8 cellular contexts compared by ENCODE assay signal in the genomic region with DNA sequence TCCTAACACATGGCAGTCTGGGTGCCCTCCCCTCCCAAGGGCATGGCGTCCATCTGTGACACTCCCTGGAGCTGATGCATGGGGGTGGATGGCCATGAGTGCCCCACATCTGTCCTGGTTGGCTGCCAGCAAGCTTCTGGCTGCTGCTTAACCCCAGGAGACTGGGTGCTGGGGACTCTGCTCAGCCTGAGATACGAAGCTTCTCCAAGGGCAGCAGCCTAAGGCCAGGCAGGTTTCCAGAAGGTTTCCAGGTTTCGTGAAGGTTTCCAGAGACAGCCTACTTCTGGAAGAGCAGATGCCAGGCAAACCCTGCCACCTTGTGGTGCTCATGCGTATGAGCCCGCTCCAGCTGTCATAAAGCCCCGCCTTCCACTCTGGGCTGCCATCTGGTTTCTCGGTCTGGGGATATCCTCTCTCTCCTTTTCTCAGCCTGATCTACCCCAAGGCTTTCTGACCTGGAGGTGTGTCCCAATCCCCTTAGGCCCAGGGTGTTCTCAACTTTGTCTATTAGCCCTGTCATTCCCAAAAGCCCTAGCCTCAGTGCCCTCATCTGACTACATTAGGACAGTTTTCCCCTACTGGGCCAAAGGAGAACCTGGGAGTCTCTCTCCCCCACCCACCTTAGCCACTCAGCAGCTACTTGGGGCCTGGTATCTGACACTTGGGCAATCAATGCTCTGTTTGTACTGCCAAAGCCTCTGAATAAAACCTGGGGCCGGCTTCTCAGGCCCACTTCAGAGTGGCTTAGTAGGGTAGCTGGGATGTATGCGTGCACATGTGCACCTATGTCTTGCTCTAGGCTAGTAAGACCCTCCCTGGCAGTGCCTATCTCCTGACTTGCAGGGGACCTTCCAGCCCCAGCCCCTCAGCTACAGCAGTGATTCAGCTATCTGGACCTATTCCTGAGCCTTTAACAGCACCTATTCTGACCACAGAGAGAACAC. TPM values are rescaled to one million over a fixed set of nuclear protein-coding genes. Genes with fewer than 3 reads are reported as not detected.
A peak's percentile ranks its signal among the peaks of the same experiment; 100 is the strongest.
DNase-seq lines count a peak whose midpoint lies in the region; ATAC-seq and TF ChIP-seq lines count a peak whose summit lies in the region.

No MANE protein-coding gene starts in this region.

- peaks cover 6% of the 10 kb centered on the region for H3K36me3 ChIP-seq in fibroblast of lung (ENCODE audit: control insufficient read depth, insufficient read depth, low read length)
- no peaks in the 10 kb centered on the region for H3K36me3 ChIP-seq in neural progenitor cell

- no peaks in the 10 kb centered on the region for H3F3A ChIP-seq in neural progenitor cell (ENCODE audit: low read depth)

- H3K4me2 ChIP-seq in fibroblast of lung (ENCODE audit: extremely low read depth, insufficient read depth, low read length) (no peak overlapping the region), neural progenitor cell (no peak overlapping the region)

- no peak overlapping the region for H3K27ac ChIP-seq in fibroblast of lung (ENCODE audit: insufficient read depth, low read length)
- no peak overlapping the region for H3K27ac ChIP-seq in neural progenitor cell

- H3K27me3 ChIP-seq in fibroblast of lung (ENCODE audit: control insufficient read depth, insufficient read depth, low read length) (no peaks in the 10 kb centered on the region), neural progenitor cell (no peaks in the 10 kb centered on the region)

- H4K20me1 ChIP-seq in fibroblast of lung (ENCODE audit: control insufficient read depth, extremely low read depth, insufficient read depth, low read length), result no peaks in the 10 kb centered on the region
- H4K20me1 ChIP-seq in neural progenitor cell (ENCODE audit: low read depth), result peaks cover 4% of the 10 kb centered on the region

- H3K9me3 ChIP-seq in fibroblast of lung (ENCODE audit: control insufficient read depth, insufficient read depth, low read depth, low read length) (no peaks in the 10 kb centered on the region), neural progenitor cell (ENCODE audit: low read depth) (no peaks in the 10 kb centered on the region)

- H3K27me3 Mint-ChIP-seq in activated CD8-positive, alpha-beta memory T cell treated with anti-CD3 and anti-CD28 coated beads, Interleukin-2, amount 10 ng/mL, durations not matched to agents 7 days and 5 days, result no peaks in the 10 kb centered on the region
- no peaks in the 10 kb centered on the region for H3K27me3 Mint-ChIP-seq in neural progenitor cell (ENCODE audit: insufficient read depth, low read depth)

- H3K4me1 ChIP-seq in fibroblast of lung (ENCODE audit: control insufficient read depth, extremely low read depth, insufficient read depth, low read length) (peaks cover 6% of the 10 kb centered on the region), neural progenitor cell (no peaks in the 10 kb centered on the region)

- H2AFZ ChIP-seq in fibroblast of lung (ENCODE audit: low read length), result no peak overlapping the region
- H2AFZ ChIP-seq in neural progenitor cell (replicated peaks), result no peak overlapping the region

- H3K9me3 Mint-ChIP-seq in activated CD8-positive, alpha-beta memory T cell treated with anti-CD3 and anti-CD28 coated beads, Interleukin-2, amount 10 ng/mL, durations not matched to agents 7 days and 5 days (ENCODE audit: low read depth), result no peaks in the 10 kb centered on the region
- no peaks in the 10 kb centered on the region for H3K9me3 Mint-ChIP-seq in neural progenitor cell

- H3K4me3 ChIP-seq in fibroblast of lung (replicated peaks in 1 of 4; ENCODE audit: control extremely low read depth in 1 of 4, insufficient read depth in 1 of 4, low read depth in 3 of 4, low read length in 4 of 4) (no peak overlapping the region), neural progenitor cell (no peak overlapping the region)

- DNase-seq in DMS53 (lab: John Stamatoyannopoulos, UW), result peak; percentile 88
- peak; percentile 56 for DNase-seq in NCI-H510A treated with DMSO at 0.1 percent for 48 hours (lab: John Stamatoyannopoulos, UW)
- peak; percentile 58 for DNase-seq in activated CD8-positive, alpha-beta memory T cell treated with anti-CD3 and anti-CD28 coated beads, Interleukin-2, amount 10 ng/mL, durations not matched to agents 7 days and 5 days
- DNase-seq in fibroblast of lung (ENCODE audit: low read depth in 2 of 2), result peak; percentile 70 to 72
- DNase-seq in neural progenitor cell (ENCODE audit: low spot score), result peak; percentile 87
- DNase-seq in amniotic stem cell (lab: John Stamatoyannopoulos, UW), result no peak

- ATAC-seq in GM19468 (IDR thresholded peaks at IDR 0.05; ENCODE audit: extremely low read depth, unreplicated experiment), result peak; percentile 67
- ATAC-seq in HG03469 (IDR thresholded peaks at IDR 0.05; ENCODE audit: unreplicated experiment), result peak; percentile 87
- ATAC-seq in activated CD8-positive, alpha-beta memory T cell treated with anti-CD3 and anti-CD28 coated beads, Interleukin-2, amount 10 ng/mL, durations not matched to agents 7 days and 5 days, result peak; percentile 91

- H3K9ac ChIP-seq in fibroblast of lung (ENCODE audit: insufficient read depth, low read length) (no peak overlapping the region), neural progenitor cell (no peak overlapping the region)

- TF ChIP-seq CTCF in fibroblast of lung (conservative IDR thresholded peaks at IDR 0.05 in 1 of 2, IDR thresholded peaks at IDR 0.05 in 1 of 2; ENCODE audit: low read depth in 1 of 2, low read length in 2 of 2) (peak; percentile 60 to 89), neural progenitor cell (IDR thresholded peaks at IDR 0.05) (peak; percentile 77)

- CTCF ChIA-PET in activated CD8-positive, alpha-beta memory T cell treated with anti-CD3 and anti-CD28 coated beads, Interleukin-2, amount 10 ng/mL, durations not matched to agents 7 days and 5 days (lab: Charles Lee), result interaction anchor here (0.9 to 2.0 kb wide), 8 partner anchors 8 to 161 kb away, joined by 3 to 13 read pairs (median 4); a partner anchor contains a TSS

- H3K4me3 Mint-ChIP-seq in activated CD8-positive, alpha-beta memory T cell treated with anti-CD3 and anti-CD28 coated beads, Interleukin-2, amount 10 ng/mL, durations not matched to agents 7 days and 5 days, result no peak overlapping the region
- no peak overlapping the region for H3K4me3 Mint-ChIP-seq in neural progenitor cell

- peaks cover 8% of the 10 kb centered on the region for H3K36me3 Mint-ChIP-seq in activated CD8-positive, alpha-beta memory T cell treated with anti-CD3 and anti-CD28 coated beads, Interleukin-2, amount 10 ng/mL, durations not matched to agents 7 days and 5 days
- H3K36me3 Mint-ChIP-seq in neural progenitor cell, result no peaks in the 10 kb centered on the region

- H3K79me2 ChIP-seq in fibroblast of lung (ENCODE audit: control insufficient read depth, insufficient read depth, low read length) (no peaks in the 10 kb centered on the region), neural progenitor cell (ENCODE audit: low read depth) (no peaks in the 10 kb centered on the region)

- peaks cover 2% of the 10 kb centered on the region for H3K4me1 Mint-ChIP-seq in activated CD8-positive, alpha-beta memory T cell treated with anti-CD3 and anti-CD28 coated beads, Interleukin-2, amount 10 ng/mL, durations not matched to agents 7 days and 5 days
- peaks cover under 1% of the 10 kb centered on the region for H3K4me1 Mint-ChIP-seq in neural progenitor cell

- H3K27ac Mint-ChIP-seq in activated CD8-positive, alpha-beta memory T cell treated with anti-CD3 and anti-CD28 coated beads, Interleukin-2, amount 10 ng/mL, durations not matched to agents 7 days and 5 days, result no peak overlapping the region
- no peak overlapping the region for H3K27ac Mint-ChIP-seq in neural progenitor cell

RNA-seq across cellular contexts. Expression of a gene that starts 12.0 kb away (rescaled TPM):
- 10 to 100 TPM; 28.3 to 35.3 TPM for total RNA-seq in activated CD8-positive, alpha-beta memory T cell treated with anti-CD3 and anti-CD28 coated beads, Interleukin-2, amount 10 ng/mL, durations not matched to agents 7 days and 5 days
- total RNA-seq in fibroblast of lung, result 13.4 and 13.7 TPM in 2 replicates
- 21.4 and 27.0 TPM in 2 replicates for polyA plus RNA-seq in fibroblast of lung
- polyA plus RNA-seq in fibroblast of lung (2012), result 19.4 and 28.9 TPM in 2 replicates
- 6.0 and 9.4 TPM in 2 replicates for polyA minus RNA-seq in fibroblast of lung (ENCODE audit: low replicate concordance)
- total RNA-seq in neural progenitor cell (ENCODE audit: low replicate concordance), result 17.8 and 20.4 TPM in 2 replicates

RNA-seq across cellular contexts. Expression of a gene that starts 12.4 kb away (rescaled TPM):
- total RNA-seq in activated CD8-positive, alpha-beta memory T cell treated with anti-CD3 and anti-CD28 coated beads, Interleukin-2, amount 10 ng/mL, durations not matched to agents 7 days and 5 days, result 10 to 100 TPM; 59.7 to 67.7 TPM
- 23.6 and 27.1 TPM in 2 replicates for total RNA-seq in fibroblast of lung
- polyA plus RNA-seq in fibroblast of lung, result 46.4 and 84.5 TPM in 2 replicates
- 54.0 and 81.8 TPM in 2 replicates for polyA plus RNA-seq in fibroblast of lung (2012)
- polyA minus RNA-seq in fibroblast of lung (ENCODE audit: low replicate concordance), result 29.3 and 34.1 TPM in 2 replicates
- 15.8 and 20.6 TPM in 2 replicates for total RNA-seq in neural progenitor cell (ENCODE audit: low replicate concordance)
